ENCODE assay signal across 10 cellular contexts in genomic region chr5:65034029-65034781, GRCh38.
A peak's percentile ranks its signal among the peaks of the same experiment; 100 is the strongest.
DNase-seq lines count a peak whose midpoint lies in the region; ATAC-seq, FAIRE-seq and TF ChIP-seq lines count a peak whose summit lies in the region.
"Had no signal": no experiment of that assay in that cellular context is flagged by ENCODE, and none has a peak within 500 bp of the region (broad histone marks: within the 10 kb centered on the region; RNA-seq: fewer than 3 reads in every experiment).

No MANE protein-coding gene starts in this region.

- intact Hi-C loops in sigmoid colon (cut with DNase I): loop anchor here (2.0 to 10.0 kb wide), 3 partner anchors 13 to 449 kb away; no protein-coding TSS in a partner anchor

- DNase-seq in NCI-H2107 treated with DMSO at 0.1 percent for 48 hours (lab: John Stamatoyannopoulos, UW; ENCODE audit: unreplicated experiment) (peak; percentile 57), NCI-H2107 (lab: John Stamatoyannopoulos, UW) (no peak), RCC 7860 (ENCODE audit: low spot score) (peak; percentile 22), fibroblast of gingiva (ENCODE audit: low read depth) (peak; percentile 23), sigmoid colon (no peak), putamen (ENCODE audit: low spot score) (no peak), COR-L47 (lab: John Stamatoyannopoulos, UW) (no peak)
- DNase-seq: activated CD8-positive, alpha-beta memory T cell treated with anti-CD3 and anti-CD28 coated beads, Interleukin-2, amount 50 U/mL, for 4 hours had no signal

- no peak for TF ChIP-seq EP300 in sigmoid colon (IDR thresholded peaks at IDR 0.05)

- no peak for ATAC-seq in HG03571 (IDR thresholded peaks at IDR 0.05; ENCODE audit: unreplicated experiment)

- no peak overlapping the region for H3K4me3 ChIP-seq in sigmoid colon

- H3K27me3 ChIP-seq in sigmoid colon: no peaks in the 10 kb centered on the region

- TF ChIP-seq POLR2A in sigmoid colon (IDR thresholded peaks at IDR 0.05): no peak

- TF ChIP-seq CTCF in sigmoid colon (IDR thresholded peaks at IDR 0.05): no peak

- WGBS in sigmoid colon, 2 donors: 85 to 87% methylated on average over 8 of the region's 8 CpGs

- peak overlapping the region; percentile 91 to 93 (median 92) for H3K27ac ChIP-seq in sigmoid colon

- no peaks in the 10 kb centered on the region for H3K36me3 ChIP-seq in sigmoid colon

- H3K4me1 ChIP-seq in sigmoid colon: peaks cover 0 to 43% (median 28%) of the 10 kb centered on the region in 4 donors

- no peak for FAIRE-seq in RCC 7860 (lab: Jason Lieb, UNC)
- FAIRE-seq: A204.1 had no signal

- no peaks in the 10 kb centered on the region for H3K9me3 ChIP-seq in sigmoid colon

Comparison
In these comparisons a context has a peak if more than half of its experiments do, and no peak if none do; other contexts are left out.
1. DNase-seq: peak in NCI-H2107 treated with DMSO at 0.1 percent for 48 hours (single experiment), RCC 7860 (single experiment) and fibroblast of gingiva (single experiment); none in NCI-H2107 (single experiment), sigmoid colon (single experiment), putamen (single experiment) and COR-L47 (single experiment).